Comparison of ENCODE assay signal across 16 cellular contexts in the genomic region with DNA sequence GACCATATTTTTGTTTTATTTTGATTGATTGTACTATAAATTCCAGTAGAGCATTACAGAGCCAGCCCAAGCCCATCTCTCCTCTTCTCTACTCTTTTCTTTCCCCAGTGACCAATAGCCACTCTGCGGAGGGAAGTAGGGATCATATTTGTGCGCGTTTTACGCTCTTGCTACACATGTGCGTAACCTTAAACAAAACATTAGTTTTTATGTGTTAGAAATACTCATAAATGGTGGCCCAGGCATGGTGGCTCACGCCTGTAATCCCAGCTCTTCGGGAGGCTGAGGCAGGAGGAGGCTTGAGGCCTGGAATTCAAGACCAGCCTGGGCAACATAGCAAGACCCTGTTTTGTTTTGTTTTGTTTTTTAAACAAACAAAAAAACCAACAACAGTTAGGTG. TPM values are rescaled to one million over a fixed set of nuclear protein-coding genes. Genes with fewer than 3 reads are reported as not detected.
DNase-seq lines count a peak whose midpoint lies in the region; ATAC-seq, FAIRE-seq and TF ChIP-seq lines count a peak whose summit lies in the region.
"Had no signal": no experiment of that assay in that cellular context is flagged by ENCODE, and none has a peak within 500 bp of the region (broad histone marks: within the 10 kb centered on the region; RNA-seq: fewer than 3 reads in every experiment).

No MANE protein-coding gene starts in this region.

- peaks cover 9% of the 10 kb centered on the region; the same call in 1 of the 2 replicates for H4K20me1 ChIP-seq in HepG2 (ENCODE audit: insufficient read depth, low read length)
- no peaks in the 10 kb centered on the region; the same call in 1 of the 2 replicates for H4K20me1 ChIP-seq in K562 (replicated peaks; ENCODE audit: control insufficient read depth, insufficient read depth, low read length)

- TF ChIP-seq CTCF in HepG2 (CRISPR knock-in tag; IDR thresholded peaks at IDR 0.05) (no peak), right lobe of liver (IDR thresholded peaks at IDR 0.05) (no peak), HL-60 (IDR thresholded peaks at IDR 0.05; ENCODE audit: insufficient read depth, low read length) (no peak), K562 (IDR thresholded peaks at IDR 0.05 in 2 of 3, conservative IDR thresholded peaks at IDR 0.05 in 1 of 3; ENCODE audit: insufficient read depth in 2 of 3, low read depth in 1 of 3, low read length in 3 of 3) (no peak), esophagus squamous epithelium (IDR thresholded peaks at IDR 0.05) (no peak)

- no peak overlapping the region for H3K4me3 ChIP-seq in HepG2 (replicated peaks in 1 of 3; ENCODE audit: insufficient read depth in 1 of 3, low read depth in 2 of 3, low read length in 3 of 3)
- no peak overlapping the region for H3K4me3 ChIP-seq in right lobe of liver
- H3K4me3 ChIP-seq in HL-60 (replicated peaks; ENCODE audit: insufficient read depth, low read length) = no peak overlapping the region
- no peak overlapping the region for H3K4me3 ChIP-seq in K562
- H3K4me3 ChIP-seq in esophagus squamous epithelium = no peak overlapping the region

- POLR2A ChIA-PET in HepG2 (lab: Yijun Ruan, JAX) = no interaction called here
- POLR2A ChIA-PET in K562 (lab: Yijun Ruan, JAX) = interaction anchor here (0.7 to 1.6 kb wide), 3 partner anchors 8 to 30 kb away, joined by 3 to 4 read pairs (median 4); no protein-coding TSS in a partner anchor

- TF ChIP-seq EP300 in HepG2 (IDR thresholded peaks at IDR 0.05; ENCODE audit: low read depth in 2 of 2, low read length in 2 of 2) (no peak), HepG2 (CRISPR knock-in tag; IDR thresholded peaks at IDR 0.05; ENCODE audit: borderline replicate concordance) (no peak), K562 (IDR thresholded peaks at IDR 0.05; ENCODE audit: low read length) (no peak)

- CTCF ChIA-PET in HepG2 (lab: Yijun Ruan, JAX; ENCODE audit: low intra/inter-chr PET ratio, low total read pairs) (no interaction called here), K562 (lab: Yijun Ruan, JAX; ENCODE audit: low intra/inter-chr PET ratio) (no interaction called here)

- peaks cover 7% of the 10 kb centered on the region; the same call in 1 of the 2 replicates for H3K9me3 ChIP-seq in HepG2 (ENCODE audit: low read length)
- H3K9me3 ChIP-seq in right lobe of liver = no peaks in the 10 kb centered on the region
- H3K9me3 ChIP-seq in K562 (replicated peaks; ENCODE audit: control insufficient read depth, insufficient read depth, low read depth, low read length) = peaks cover 9% of the 10 kb centered on the region
- peaks cover 0 to 6% (median 5%) of the 10 kb centered on the region in 3 donors for H3K9me3 ChIP-seq in esophagus squamous epithelium

- H3K27ac ChIP-seq in HepG2 (ENCODE audit: extremely low read length, insufficient read depth, low read length) (no peak overlapping the region), right lobe of liver (no peak overlapping the region), HL-60 (replicated peaks) (peak overlapping the region; percentile 84), K562 (ENCODE audit: extremely low read depth, low read depth, low read length) (peak overlapping the region; percentile 83; the same call in 1 of the 3 replicates), esophagus squamous epithelium (no peak overlapping the region)

- H3K4me2 ChIP-seq in HepG2 (ENCODE audit: low read depth, low read length) = no peak overlapping the region
- H3K4me2 ChIP-seq in K562 (ENCODE audit: insufficient read depth, low read length) = no peak overlapping the region

- peaks cover 74% of the 10 kb centered on the region for H3K4me1 Mint-ChIP-seq in stimulated activated effector memory CD8-positive, alpha-beta T cell treated with anti-CD3 and anti-CD28 coated beads, Interleukin-12 subunit alpha, Interleukin-12 subunit beta, amount 100 ng/mL, for 72 hours

- ATAC-seq in HepG2 = no peak
- no peak for ATAC-seq in right lobe of liver
- no peak for ATAC-seq in K562
- ATAC-seq in stimulated activated effector memory CD8-positive, alpha-beta T cell treated with anti-CD3 and anti-CD28 coated beads, Interleukin-12 subunit alpha, Interleukin-12 subunit beta, amount 100 ng/mL, for 72 hours = no peak
- no peak for ATAC-seq in esophagus mucosa
- no peak for ATAC-seq in HG03354 (IDR thresholded peaks at IDR 0.05; ENCODE audit: poor library complexity, severe bottlenecking, unreplicated experiment)
- ATAC-seq: Right ventricle myocardium inferior had no signal

- DNase-seq in HepG2 (ENCODE audit: low spot score) (no peak), right lobe of liver (no peak), HL-60 (ENCODE audit: low read depth in 1 of 2, low spot score in 1 of 2) (no peak), K562 (ENCODE audit: extremely low read depth in 1 of 4, low spot score in 3 of 4) (no peak), esophagus squamous epithelium (lab: John Stamatoyannopoulos, UW) (no peak)
- no peak for DNase-seq in stimulated activated effector memory CD8-positive, alpha-beta T cell treated with anti-CD3 and anti-CD28 coated beads, Interleukin-12 subunit alpha, Interleukin-12 subunit beta, amount 100 ng/mL, for 72 hours (ENCODE audit: low spot score in 2 of 2)
- DNase-seq: DND-41, GDM1, MM.1S, NCI-H1092 treated with DMSO at 0.1 percent for 48 hours, NCI-H510A treated with DMSO at 0.1 percent for 48 hours had no signal

- H3K79me2 ChIP-seq in HepG2 (ENCODE audit: insufficient read depth, low read length) (peaks cover 43% of the 10 kb centered on the region), K562 (ENCODE audit: control insufficient read depth, insufficient read depth, low read length) (peaks cover 95% of the 10 kb centered on the region)

- peaks cover 72% of the 10 kb centered on the region for H3K4me1 ChIP-seq in HepG2 (ENCODE audit: insufficient read depth, low read length)
- peaks cover 0 to 18% (median 0%) of the 10 kb centered on the region in 4 donors for H3K4me1 ChIP-seq in right lobe of liver
- H3K4me1 ChIP-seq in K562 (replicated peaks in 1 of 2; ENCODE audit: control insufficient read depth in 2 of 2, insufficient read depth in 2 of 2, low read length in 2 of 2) = peaks cover 44 to 63% of the 10 kb centered on the region in 2 experiments
- H3K4me1 ChIP-seq in esophagus squamous epithelium = peaks cover 10 to 40% (median 27%) of the 10 kb centered on the region in 3 donors

- TF ChIP-seq POLR2A in HepG2 (IDR thresholded peaks at IDR 0.05; ENCODE audit: insufficient read depth in 1 of 2, low read depth in 2 of 2, low read length in 2 of 2) (no peak), right lobe of liver (IDR thresholded peaks at IDR 0.05) (no peak), K562 (conservative IDR thresholded peaks at IDR 0.05) (no peak), esophagus squamous epithelium (IDR thresholded peaks at IDR 0.05) (no peak)

- BruUV-seq in HepG2 (replicated peaks; lab: Mats Ljungman, UMichigan) (no TSS peak), K562 (replicated peaks; lab: Mats Ljungman, UMichigan) (no TSS peak)

- peak overlapping the region; percentile 96 for H3K4me3 Mint-ChIP-seq in stimulated activated effector memory CD8-positive, alpha-beta T cell treated with anti-CD3 and anti-CD28 coated beads, Interleukin-12 subunit alpha, Interleukin-12 subunit beta, amount 100 ng/mL, for 72 hours

- 92% methylated on average over 7 of the region's 7 CpGs for WGBS in HepG2 (ENCODE audit: low lambda C conversion rate)
- 92% methylated on average over 7 of the region's 7 CpGs for WGBS in right lobe of liver (ENCODE audit: insufficient coverage, low coverage, low lambda C conversion rate, missing lambda C conversion rate)
- 96% methylated on average over 7 of the region's 7 CpGs for WGBS in K562 (ENCODE audit: insufficient coverage, low coverage, missing lambda C conversion rate)
- 79 to 83% methylated on average over 7 of the region's 7 CpGs for WGBS in esophagus squamous epithelium, 2 donors

- H3K27me3 ChIP-seq in HepG2 (ENCODE audit: control insufficient read depth in 1 of 2, insufficient read depth in 2 of 2, low read length in 2 of 2) (no peaks in the 10 kb centered on the region; a peak in 1 of 5 replicates), right lobe of liver (no peaks in the 10 kb centered on the region), HL-60 (ENCODE audit: insufficient read depth, poor library complexity, severe bottlenecking) (no peaks in the 10 kb centered on the region), K562 (ENCODE audit: control insufficient read depth in 2 of 2, insufficient read depth in 2 of 2, low read length in 2 of 2) (no peaks in the 10 kb centered on the region), esophagus squamous epithelium (no peaks in the 10 kb centered on the region)

- H3K36me3 ChIP-seq in HepG2 (replicated peaks in 1 of 2; ENCODE audit: control insufficient read depth in 1 of 2, insufficient read depth in 2 of 2, low read length in 2 of 2) (peaks cover 2 to 10% of the 10 kb centered on the region in 2 experiments; a peak in 3 of 5 replicates), right lobe of liver (no peaks in the 10 kb centered on the region), K562 (ENCODE audit: control insufficient read depth, insufficient read depth, low read length) (peaks cover 13% of the 10 kb centered on the region; the same call in 2 of the 3 replicates), esophagus squamous epithelium (peaks cover 0 to 14% (median 0%) of the 10 kb centered on the region in 3 donors)

- intact Hi-C loops in HepG2 (cut with micrococcal nuclease; ENCODE audit: unreplicated experiment) = no loop called here
- intact Hi-C loops in right lobe of liver (cut with DNase I) = no loop called here
- intact Hi-C loops in K562 (cut with micrococcal nuclease) = loop anchor here (5.0 kb wide), 1 partner anchor 57 kb away; no protein-coding TSS in a partner anchor
- intact Hi-C loops in esophagus squamous epithelium (cut with DNase I) = no loop called here

- no peaks in the 10 kb centered on the region for H3K9me3 Mint-ChIP-seq in stimulated activated effector memory CD8-positive, alpha-beta T cell treated with anti-CD3 and anti-CD28 coated beads, Interleukin-12 subunit alpha, Interleukin-12 subunit beta, amount 100 ng/mL, for 72 hours

- TF ChIP-seq RAD21 in HepG2 (CRISPR knock-in tag; IDR thresholded peaks at IDR 0.05) (no peak), K562 (CRISPR knock-in tag; conservative IDR thresholded peaks at IDR 0.05 in 1 of 2, IDR thresholded peaks at IDR 0.05 in 1 of 2) (no peak)

- H2AFZ ChIP-seq in HepG2 (ENCODE audit: low read length) (no peak overlapping the region), K562 (ENCODE audit: low read depth, low read length) (no peak overlapping the region)

- in situ Hi-C loops in HepG2 (cut with HindIII; ENCODE audit: extremely low pct_ligation_motif_present, low pct_unique_long_range_greater_than_20kb) (no loop called here), K562 (cut with MboI) (no loop called here)

- no peak overlapping the region for H3K9ac ChIP-seq in HepG2 (ENCODE audit: insufficient read depth, low read depth, low read length)
- no peak overlapping the region for H3K9ac ChIP-seq in K562 (ENCODE audit: insufficient read depth in 1 of 2, low read depth in 2 of 2, low read length in 2 of 2)

- peak overlapping the region; percentile 98 for H3K27ac Mint-ChIP-seq in stimulated activated effector memory CD8-positive, alpha-beta T cell treated with anti-CD3 and anti-CD28 coated beads, Interleukin-12 subunit alpha, Interleukin-12 subunit beta, amount 100 ng/mL, for 72 hours

- FAIRE-seq in HepG2 (lab: Jason Lieb, UNC) = no peak
- no peak for FAIRE-seq in K562 (lab: Jason Lieb, UNC)
- FAIRE-seq: GM12891, H1 had no signal

- peaks cover 50% of the 10 kb centered on the region for H3K36me3 Mint-ChIP-seq in stimulated activated effector memory CD8-positive, alpha-beta T cell treated with anti-CD3 and anti-CD28 coated beads, Interleukin-12 subunit alpha, Interleukin-12 subunit beta, amount 100 ng/mL, for 72 hours

- no peaks in the 10 kb centered on the region for H3K9me1 ChIP-seq in K562 (ENCODE audit: control insufficient read depth, insufficient read depth, low read length)

RNA-seq across cellular contexts. Expression of a gene that starts 31.3 kb away (rescaled TPM):
- 23.3 and 29.9 TPM in 2 replicates for total RNA-seq in HepG2 (2016; rRNA removed; fragmentation: Illumina TruSeq; extraction: Trizol)
- total RNA-seq in HepG2 (2016; cell fraction: cytosol; rRNA removed; fragmentation: Illumina TruSeq; extraction: Trizol; ENCODE audit: low read depth) = 43.0 and 51.2 TPM in 2 replicates
- 21.4 and 28.1 TPM in 2 replicates for total RNA-seq in HepG2 (2016; cell fraction: insoluble cytoplasmic fraction; rRNA removed; fragmentation: Illumina TruSeq; extraction: Trizol)
- total RNA-seq in HepG2 (2016; cell fraction: membrane; rRNA removed; fragmentation: Illumina TruSeq; extraction: Trizol) = 50.7 and 67.7 TPM in 2 replicates
- 12.9 and 16.1 TPM in 2 replicates for total RNA-seq in HepG2 (2016; cell fraction: nucleus; rRNA removed; fragmentation: Illumina TruSeq; extraction: Trizol)
- polyA plus RNA-seq in HepG2 (2011; rRNA removed) = 29.5 and 38.6 TPM in 2 replicates
- 29.8 and 35.9 TPM in 2 replicates for polyA plus RNA-seq in HepG2 (2011; cell fraction: cytosol; rRNA removed)
- polyA plus RNA-seq in HepG2 (2011; cell fraction: nucleus; rRNA removed) = 54.3 and 60.0 TPM in 2 replicates
- polyA plus RNA-seq in HepG2 (2012) = 46.0 and 46.8 TPM in 2 replicates
- 37.1 and 47.1 TPM in 2 replicates for polyA plus RNA-seq in HepG2 (2016; cell fraction: cytosol; fragmentation: Illumina TruSeq; extraction: Trizol; ENCODE audit: low read depth)
- 24.6 and 35.5 TPM in 2 replicates for polyA plus RNA-seq in HepG2 (2016; cell fraction: insoluble cytoplasmic fraction; fragmentation: Illumina TruSeq; extraction: Trizol; ENCODE audit: low read depth)
- polyA plus RNA-seq in HepG2 (2016; cell fraction: membrane; fragmentation: Illumina TruSeq; extraction: Trizol; ENCODE audit: low read depth) = 54.6 and 65.1 TPM in 2 replicates
- polyA plus RNA-seq in HepG2 (2016; cell fraction: nucleus; fragmentation: Illumina TruSeq; extraction: Trizol; ENCODE audit: insufficient read depth, low read depth) = 30.3 and 35.7 TPM in 2 replicates
- 26.5 and 27.7 TPM in 2 replicates for polyA minus RNA-seq in HepG2 (2011; rRNA and poly(A)+ RNA removed; ENCODE audit: low replicate concordance)
- 19.4 and 20.4 TPM in 2 replicates for polyA minus RNA-seq in HepG2 (2011; cell fraction: cytosol; rRNA and poly(A)+ RNA removed)
- 12.6 and 15.5 TPM in 2 replicates for polyA minus RNA-seq in HepG2 (2011; cell fraction: nucleus; rRNA and poly(A)+ RNA removed)
- 10 to 100 TPM; 23.1 to 68.8 (median 29.1) TPM for total RNA-seq in right lobe of liver
- 25.1 and 67.2 TPM in 2 replicates for total RNA-seq in K562 (2011; cell fraction: chromatin; rRNA removed; ENCODE audit: low replicate concordance)
- 37.1 and 44.9 TPM in 2 replicates for total RNA-seq in K562 (2011; cell fraction: nucleolus; rRNA removed)
- total RNA-seq in K562 (2011; cell fraction: nucleoplasm; rRNA removed) = 28.7 and 29.2 TPM in 2 replicates
- 56.2 and 62.9 TPM in 2 replicates for total RNA-seq in K562 (2014; rRNA removed)
- 9.5 and 10.9 TPM in 2 replicates for total RNA-seq in K562 (2014; rRNA removed; fragmentation: Illumina TruSeq; extraction: Trizol)
- total RNA-seq in K562 (2015; rRNA removed; fragmentation: Illumina TruSeq; extraction: Trizol) = 20.2 and 25.0 TPM in 2 replicates
- total RNA-seq in K562 (2021) = 61.5 and 65.5 TPM in 2 replicates
- polyA plus RNA-seq in K562 (2011; rRNA removed) = 23.9 and 48.2 TPM in 2 replicates
- 44.1 and 78.0 TPM in 2 replicates for polyA plus RNA-seq in K562 (2011; cell fraction: cytosol; rRNA removed)
- polyA plus RNA-seq in K562 (2011; cell fraction: nucleus; rRNA removed) = 49.6 and 80.3 TPM in 2 replicates
- 67.3 and 117 TPM in 2 replicates for polyA plus RNA-seq in K562 (2012)
- 36.5 and 74.6 TPM in 2 replicates for polyA plus RNA-seq in K562 (2014; fragmentation: Illumina TruSeq; extraction: Trizol)
- polyA plus RNA-seq in K562 (2014; fragmentation: Nextera tagmentation; extraction: Ambion mirVana) = 1 to 10 TPM; 2.7 to 3.1 TPM
- polyA plus RNA-seq in K562 (2014; rRNA removed) = 41.0 and 44.2 TPM in 2 replicates
- polyA minus RNA-seq in K562 (2011; rRNA and poly(A)+ RNA removed) = 11.6 and 13.9 TPM in 2 replicates
- polyA minus RNA-seq in K562 (2011; cell fraction: cytosol; rRNA and poly(A)+ RNA removed) = 32.4 and 46.1 TPM in 2 replicates
- polyA minus RNA-seq in K562 (2011; cell fraction: nucleus; rRNA and poly(A)+ RNA removed) = 19.9 and 22.5 TPM in 2 replicates
- 13.7 TPM for total RNA-seq in esophagus mucosa
- 10 to 100 TPM; 13.2 to 26.4 (median 20.5) TPM for total RNA-seq in esophagus squamous epithelium

Comparison
In these comparisons a context has a peak if more than half of its experiments do, and no peak if none do; other contexts are left out.
1. H3K27ac ChIP-seq: peak in HL-60 (single experiment) and K562 (single experiment); none in HepG2 (single experiment), right lobe of liver (0 of 3) and esophagus squamous epithelium (0 of 4).